ENCODE assay signal across 13 cellular contexts in genomic region chr22:19525116-19525660, GRCh38. TPM values are rescaled to one million over a fixed set of nuclear protein-coding genes. Genes with fewer than 3 reads are reported as not detected.
A peak's percentile ranks its signal among the peaks of the same experiment; 100 is the strongest.
DNase-seq lines count a peak whose midpoint lies in the region; ATAC-seq and TF ChIP-seq lines count a peak whose summit lies in the region.
"Had no signal": no experiment of that assay in that cellular context is flagged by ENCODE, and none has a peak within 500 bp of the region (broad histone marks: within the 10 kb centered on the region; RNA-seq: fewer than 3 reads in every experiment).

No MANE protein-coding gene starts in this region.

- H3K36me3 ChIP-seq in ectodermal cell (ENCODE audit: control insufficient read depth, insufficient read depth, low read length) (no peaks in the 10 kb centered on the region), lung (ENCODE audit: control insufficient read depth in 2 of 2, insufficient read depth in 2 of 2, low read length in 2 of 2) (peaks cover 0 to 6% of the 10 kb centered on the region in 2 donors), tibial artery (no peaks in the 10 kb centered on the region)

- peaks cover 23% of the 10 kb centered on the region for H3K27me3 Mint-ChIP-seq in T-helper 2 cell treated with Interferon-gamma antibody and Interleukin-4, amounts not matched to agents 5 μg/mL and 100 μg/mL, for 36 hours (ENCODE audit: low read depth)

- H3K4me1 ChIP-seq in ectodermal cell (ENCODE audit: control insufficient read depth, insufficient read depth, low read length) (peaks cover 21% of the 10 kb centered on the region), lung (ENCODE audit: control insufficient read depth in 2 of 2, insufficient read depth in 2 of 2, low read length in 2 of 2) (peaks cover 5 to 22% of the 10 kb centered on the region in 2 donors), tibial artery (peaks cover 0 to 19% (median 16%) of the 10 kb centered on the region in 4 donors)

- H3K27ac ChIP-seq in ectodermal cell (ENCODE audit: insufficient read depth, low read depth, low read length, poor library complexity, severe bottlenecking) (no peak overlapping the region), lung (ENCODE audit: low read depth in 1 of 2, low read length in 1 of 2) (peak overlapping the region; percentile 85 to 94), tibial artery (no peak overlapping the region)

- 90% methylated on average over 15 of the region's 15 CpGs for WGBS in ectodermal cell, 2 experiments
- 64 to 76% methylated on average over 10 to 15 of the region's 15 CpGs for WGBS in lung, 2 donors

- intact Hi-C loops in tibial artery (cut with DNase I; ENCODE audit: low total_unique reads), result no loop called here

- no peak for TF ChIP-seq CTCF in lung (IDR thresholded peaks at IDR 0.05; ENCODE audit: control extremely low read depth, extremely low read depth)
- no peak for TF ChIP-seq CTCF in tibial artery (IDR thresholded peaks at IDR 0.05)

- H3K27me3 ChIP-seq in ectodermal cell (ENCODE audit: control insufficient read depth, insufficient read depth, low read length, poor library complexity, severe bottlenecking) (peaks cover 54% of the 10 kb centered on the region), lung (ENCODE audit: control insufficient read depth, insufficient read depth) (peaks cover 6% of the 10 kb centered on the region), tibial artery (peaks cover 0 to 68% of the 10 kb centered on the region in 2 donors)

- H3K4me3 ChIP-seq in ectodermal cell (ENCODE audit: insufficient read depth, low read depth, low read length), result peak overlapping the region; percentile 42
- H3K4me3 ChIP-seq in lung, result peak overlapping the region; percentile 43
- peak overlapping the region; percentile 22 to 44 for H3K4me3 ChIP-seq in tibial artery

- DNase-seq in T-helper 2 cell treated with Interferon-gamma antibody and Interleukin-4, amounts not matched to agents 5 μg/mL and 100 μg/mL, for 36 hours (ENCODE audit: low spot score), result no peak
- DNase-seq in T-helper 2 cell, result no peak
- DNase-seq in lung (ENCODE audit: low spot score), result no peak
- no peak for DNase-seq in tibial artery
- DNase-seq in erythroblast (lab: John Stamatoyannopoulos, UW), result no peak
- DNase-seq in amniotic stem cell (lab: John Stamatoyannopoulos, UW), result no peak
- DNase-seq: 8988T; activated CD4-positive, alpha-beta T cell treated with anti-CD3 and anti-CD28 coated beads for 4 hours; DMS53 had no signal

- no peaks in the 10 kb centered on the region for H3K9me3 Mint-ChIP-seq in T-helper 2 cell treated with Interferon-gamma antibody and Interleukin-4, amounts not matched to agents 5 μg/mL and 100 μg/mL, for 36 hours

- peak overlapping the region; percentile 66 for H3K4me3 Mint-ChIP-seq in T-helper 2 cell treated with Interferon-gamma antibody and Interleukin-4, amounts not matched to agents 5 μg/mL and 100 μg/mL, for 36 hours

- H3K36me3 Mint-ChIP-seq in T-helper 2 cell treated with Interferon-gamma antibody and Interleukin-4, amounts not matched to agents 5 μg/mL and 100 μg/mL, for 36 hours (ENCODE audit: low read depth), result peaks cover 7% of the 10 kb centered on the region

- no peak for TF ChIP-seq POLR2A in erythroblast (IDR thresholded peaks at IDR 0.05; ENCODE audit: low read length)

- H3K9me3 ChIP-seq in ectodermal cell (ENCODE audit: control insufficient read depth, low read length) (no peaks in the 10 kb centered on the region), lung (ENCODE audit: control insufficient read depth in 2 of 2, insufficient read depth in 1 of 2, low read length in 1 of 2) (peaks cover 0 to 5% of the 10 kb centered on the region in 2 donors), tibial artery (no peaks in the 10 kb centered on the region)

- H3K4me1 Mint-ChIP-seq in T-helper 2 cell treated with Interferon-gamma antibody and Interleukin-4, amounts not matched to agents 5 μg/mL and 100 μg/mL, for 36 hours (ENCODE audit: low read depth), result peaks cover 5% of the 10 kb centered on the region

- H3K27ac Mint-ChIP-seq in T-helper 2 cell treated with Interferon-gamma antibody and Interleukin-4, amounts not matched to agents 5 μg/mL and 100 μg/mL, for 36 hours, result no peak overlapping the region

- ATAC-seq in lung (ENCODE audit: insufficient read depth, low FRiP score) (no peak), HG03039 (IDR thresholded peaks at IDR 0.05; ENCODE audit: unreplicated experiment) (no peak)

RNA-seq across cellular contexts. Expression of gene CLDN5, which starts 1.0 kb away (rescaled TPM):
- 1.7 TPM for polyA plus RNA-seq in ectodermal cell (2013, experiment 1 of 4)
- 1.4 TPM for polyA plus RNA-seq in ectodermal cell (2013, experiment 2 of 4)
- 3.5 TPM for polyA plus RNA-seq in ectodermal cell (2013, experiment 3 of 4)
- 5.1 TPM for polyA plus RNA-seq in ectodermal cell (2013, experiment 4 of 4)
- 100 to 1,000 TPM; 157 to 322 TPM for total RNA-seq in lung
- polyA plus RNA-seq in lung, result 100 to 1,000 TPM; 406 to 548 TPM
- total RNA-seq: astrocyte had no signal
- polyA plus RNA-seq: fibroblast of lung had no signal

RNA-seq across cellular contexts. Expression of gene CDC45, which starts 45.5 kb away (rescaled TPM):
- polyA plus RNA-seq in ectodermal cell (2013, experiment 1 of 4), result 36.8 TPM
- 40.8 TPM for polyA plus RNA-seq in ectodermal cell (2013, experiment 2 of 4)
- polyA plus RNA-seq in ectodermal cell (2013, experiment 3 of 4), result 34.6 TPM
- polyA plus RNA-seq in ectodermal cell (2013, experiment 4 of 4), result 36.0 TPM
- total RNA-seq in lung, result 1 to 10 TPM; 2.1 to 4.0 TPM
- 1 to 10 TPM; 2.1 to 6.8 TPM for polyA plus RNA-seq in lung

RNA-seq across cellular contexts. Expression of gene UFD1, which starts 46.2 kb away (rescaled TPM):
- polyA plus RNA-seq in ectodermal cell (2013, experiment 1 of 4), result 65.7 TPM
- polyA plus RNA-seq in ectodermal cell (2013, experiment 2 of 4), result 57.1 TPM
- 44.5 TPM for polyA plus RNA-seq in ectodermal cell (2013, experiment 3 of 4)
- 51.1 TPM for polyA plus RNA-seq in ectodermal cell (2013, experiment 4 of 4)
- total RNA-seq in lung, result 10 to 100 TPM; 23.1 to 67.7 TPM
- 100 to 1,000 TPM in 1 of 2 donors, 10 to 100 TPM in 1; 72.3 to 111 TPM for polyA plus RNA-seq in lung

Comparison
In these comparisons a context has a peak if more than half of its experiments do, and no peak if none do; other contexts are left out.
1. H3K27ac ChIP-seq: peak in lung (2 of 2); none in ectodermal cell (single experiment) and tibial artery (0 of 2).
2. Peak in every context shown above with its lines, with median percentiles within 50 percentile points of each other: H3K4me3 ChIP-seq.